Comparison of ENCODE assay signal across 1 cellular context in genomic region chr1:147204080-147204479, GRCh38.
TF ChIP-seq lines count a peak whose summit lies in the region.

No MANE protein-coding gene starts in this region.

TF ChIP-seq in GM12878, 131 proteins besides CTCF, POLR2A, EP300 and RAD21:
- TF ChIP-seq SPI1 (IDR thresholded peaks at IDR 0.05; ENCODE audit: borderline replicate concordance, insufficient read depth, low read depth, low read length) (peak; percentile 43; the same call in 1 of the 2 replicates), YY1 (IDR thresholded peaks at IDR 0.05; ENCODE audit: low read depth, low read length) (no peak)
